8 cellular contexts compared by ENCODE assay signal in genomic region chr14:105480807-105481801, GRCh38. TPM values are rescaled to one million over a fixed set of nuclear protein-coding genes. Genes with fewer than 3 reads are reported as not detected.
DNase-seq lines count a peak whose midpoint lies in the region; ATAC-seq and TF ChIP-seq lines count a peak whose summit lies in the region.

No MANE protein-coding gene starts in this region.

- peak overlapping the region; percentile 56 to 100 (median 100) for H3K27ac Mint-ChIP-seq in CD4-positive, CD25-positive, alpha-beta regulatory T cell
- peak overlapping the region; percentile 99 to 100 (median 100) for H3K27ac Mint-ChIP-seq in IgD-negative memory B cell
- H3K27ac Mint-ChIP-seq in activated T-cell treated with anti-CD3 and anti-CD28 coated beads, Interleukin-2, amount 50 U/mL, for 24 hours: peak overlapping the region; percentile 96

- H3K9me3 Mint-ChIP-seq in CD4-positive, CD25-positive, alpha-beta regulatory T cell: peaks cover 0 to 4% (median 0%) of the 10 kb centered on the region in 7 donors
- H3K9me3 Mint-ChIP-seq in IgD-negative memory B cell: no peaks in the 10 kb centered on the region
- no peaks in the 10 kb centered on the region for H3K9me3 Mint-ChIP-seq in activated T-cell treated with anti-CD3 and anti-CD28 coated beads, Interleukin-2, amount 50 U/mL, for 24 hours

- peaks cover 5 to 56% (median 29%) of the 10 kb centered on the region in 4 donors for H3K4me1 Mint-ChIP-seq in CD4-positive, CD25-positive, alpha-beta regulatory T cell
- peaks cover 17 to 38% (median 27%) of the 10 kb centered on the region in 3 donors for H3K4me1 Mint-ChIP-seq in IgD-negative memory B cell
- peaks cover 60% of the 10 kb centered on the region for H3K4me1 Mint-ChIP-seq in activated T-cell treated with anti-CD3 and anti-CD28 coated beads, Interleukin-2, amount 50 U/mL, for 24 hours (ENCODE audit: low read depth)

- H3K27me3 ChIP-seq in CD4-positive, CD25-positive, alpha-beta regulatory T cell (ENCODE audit: control insufficient read depth, insufficient read depth, low read length): no peaks in the 10 kb centered on the region
- H3K27me3 ChIP-seq in muscle layer of colon (ENCODE audit: control insufficient read depth in 1 of 2, insufficient read depth in 2 of 2, low read length in 2 of 2): peaks cover 0 to 18% of the 10 kb centered on the region in 2 donors

- H3K9ac ChIP-seq in muscle layer of colon (ENCODE audit: low read length): peak overlapping the region; percentile 54

- H3K27ac ChIP-seq in CD4-positive, CD25-positive, alpha-beta regulatory T cell (ENCODE audit: insufficient read depth, low read length, poor library complexity, severe bottlenecking): peak overlapping the region; percentile 100
- H3K27ac ChIP-seq in muscle layer of colon (ENCODE audit: low read depth, low read length): peak overlapping the region; percentile 89

- H3K36me3 Mint-ChIP-seq in CD4-positive, CD25-positive, alpha-beta regulatory T cell: no peaks in the 10 kb centered on the region
- H3K36me3 Mint-ChIP-seq in IgD-negative memory B cell: no peaks in the 10 kb centered on the region
- H3K36me3 Mint-ChIP-seq in activated T-cell treated with anti-CD3 and anti-CD28 coated beads, Interleukin-2, amount 50 U/mL, for 24 hours (ENCODE audit: low read depth): no peaks in the 10 kb centered on the region

- H3K4me3 ChIP-seq in CD4-positive, CD25-positive, alpha-beta regulatory T cell (ENCODE audit: low read depth, low read length): peak overlapping the region; percentile 45
- peak overlapping the region; percentile 34 to 71 for H3K4me3 ChIP-seq in muscle layer of colon (ENCODE audit: low read depth in 1 of 2, low read length in 2 of 2)

- peaks cover 96% of the 10 kb centered on the region for H3K4me1 ChIP-seq in CD4-positive, CD25-positive, alpha-beta regulatory T cell (ENCODE audit: control insufficient read depth, insufficient read depth, low read length, poor library complexity, severe bottlenecking)
- H3K4me1 ChIP-seq in muscle layer of colon (ENCODE audit: insufficient read depth, low read length): peaks cover 53% of the 10 kb centered on the region

- no peaks in the 10 kb centered on the region for H3K9me3 ChIP-seq in CD4-positive, CD25-positive, alpha-beta regulatory T cell (ENCODE audit: control insufficient read depth in 2 of 2, low read length in 2 of 2)
- no peaks in the 10 kb centered on the region for H3K9me3 ChIP-seq in muscle layer of colon (ENCODE audit: low read length)

- peak; percentile 62 for TF ChIP-seq POLR2A in erythroblast (IDR thresholded peaks at IDR 0.05; ENCODE audit: low read length)

- peak; percentile 53 to 54 for ATAC-seq in CD4-positive, CD25-positive, alpha-beta regulatory T cell (ENCODE audit: low read depth in 2 of 2)
- ATAC-seq in GM21390 (IDR thresholded peaks at IDR 0.05; ENCODE audit: unreplicated experiment): peak; percentile 50

- H3K36me3 ChIP-seq in CD4-positive, CD25-positive, alpha-beta regulatory T cell (ENCODE audit: control insufficient read depth, insufficient read depth, low read length): no peaks in the 10 kb centered on the region
- no peaks in the 10 kb centered on the region for H3K36me3 ChIP-seq in muscle layer of colon (ENCODE audit: insufficient read depth, low read length)

- peaks cover 32% of the 10 kb centered on the region for H3K27me3 Mint-ChIP-seq in CD4-positive, CD25-positive, alpha-beta regulatory T cell
- H3K27me3 Mint-ChIP-seq in IgD-negative memory B cell: peaks cover 3% of the 10 kb centered on the region
- H3K27me3 Mint-ChIP-seq in activated T-cell treated with anti-CD3 and anti-CD28 coated beads, Interleukin-2, amount 50 U/mL, for 24 hours: peaks cover 16% of the 10 kb centered on the region

- DNase-seq in CD4-positive, CD25-positive, alpha-beta regulatory T cell: peak; percentile 83 to 89 (median 83)
- DNase-seq in OCI-M1 (lab: John Stamatoyannopoulos, UW) (peak; percentile 88), erythroblast (lab: John Stamatoyannopoulos, UW) (peak; percentile 90 to 91)
- peak; percentile 95 for DNase-seq in activated T-cell treated with anti-CD3 and anti-CD28 coated beads, Interleukin-2, amount 50 U/mL, for 24 hours
- peak; percentile 71 to 75 for DNase-seq in stimulated activated CD8-positive, alpha-beta memory T cell treated with anti-CD3 and anti-CD28 coated beads, Interleukin-7, amount 100 ng/mL, for 4 hours (ENCODE audit: low read depth in 2 of 2)

- peak overlapping the region; percentile 82 to 95 (median 90) for H3K4me3 Mint-ChIP-seq in CD4-positive, CD25-positive, alpha-beta regulatory T cell
- peak overlapping the region; percentile 78 to 93 (median 92) for H3K4me3 Mint-ChIP-seq in IgD-negative memory B cell
- peak overlapping the region; percentile 72 for H3K4me3 Mint-ChIP-seq in activated T-cell treated with anti-CD3 and anti-CD28 coated beads, Interleukin-2, amount 50 U/mL, for 24 hours

RNA-seq across cellular contexts. Expression of gene CRIP1, which starts 5.6 kb away (rescaled TPM):
- 558 TPM for total RNA-seq in CD4-positive, CD25-positive, alpha-beta regulatory T cell
- polyA plus RNA-seq in CD4-positive, CD25-positive, alpha-beta regulatory T cell: 1,000 to 10,000 TPM; 1,044 to 2,243 (median 1,681) TPM
- 1,925 TPM for polyA plus RNA-seq in IgD-negative memory B cell

RNA-seq across cellular contexts. Expression of gene CRIP2, which starts 6.5 kb away (rescaled TPM):
- 37.1 TPM for total RNA-seq in CD4-positive, CD25-positive, alpha-beta regulatory T cell
- polyA plus RNA-seq in CD4-positive, CD25-positive, alpha-beta regulatory T cell: 100 to 1,000 TPM in 2 of 4 donors, 10 to 100 TPM in 2; 12.0 to 131 (median 72.9) TPM
- polyA plus RNA-seq in IgD-negative memory B cell: 70.8 TPM

RNA-seq across cellular contexts. Expression of gene TEDC1, which starts 9.9 kb away (rescaled TPM):
- total RNA-seq in CD4-positive, CD25-positive, alpha-beta regulatory T cell: 118 TPM
- polyA plus RNA-seq in CD4-positive, CD25-positive, alpha-beta regulatory T cell: 10 to 100 TPM in 1 of 4 donors, 1 to 10 TPM in 3; 5.5 to 10.4 (median 7.9) TPM
- polyA plus RNA-seq in IgD-negative memory B cell: 11.8 TPM

RNA-seq across cellular contexts. Expression of gene TMEM121, which starts 45.3 kb away (rescaled TPM):
- total RNA-seq in CD4-positive, CD25-positive, alpha-beta regulatory T cell: 1.8 TPM
- polyA plus RNA-seq in CD4-positive, CD25-positive, alpha-beta regulatory T cell: 1 to 10 TPM; 3.4 to 5.8 (median 4.4) TPM
- 5.5 TPM for polyA plus RNA-seq in IgD-negative memory B cell

Comparison
In these comparisons a context has a peak if more than half of its experiments do, and no peak if none do; other contexts are left out.
1. Peak in every context shown above with its lines: DNase-seq, ATAC-seq, H3K4me3 ChIP-seq and H3K27ac ChIP-seq.